ENCODE assay signal across 1 cellular context in the genomic region with DNA sequence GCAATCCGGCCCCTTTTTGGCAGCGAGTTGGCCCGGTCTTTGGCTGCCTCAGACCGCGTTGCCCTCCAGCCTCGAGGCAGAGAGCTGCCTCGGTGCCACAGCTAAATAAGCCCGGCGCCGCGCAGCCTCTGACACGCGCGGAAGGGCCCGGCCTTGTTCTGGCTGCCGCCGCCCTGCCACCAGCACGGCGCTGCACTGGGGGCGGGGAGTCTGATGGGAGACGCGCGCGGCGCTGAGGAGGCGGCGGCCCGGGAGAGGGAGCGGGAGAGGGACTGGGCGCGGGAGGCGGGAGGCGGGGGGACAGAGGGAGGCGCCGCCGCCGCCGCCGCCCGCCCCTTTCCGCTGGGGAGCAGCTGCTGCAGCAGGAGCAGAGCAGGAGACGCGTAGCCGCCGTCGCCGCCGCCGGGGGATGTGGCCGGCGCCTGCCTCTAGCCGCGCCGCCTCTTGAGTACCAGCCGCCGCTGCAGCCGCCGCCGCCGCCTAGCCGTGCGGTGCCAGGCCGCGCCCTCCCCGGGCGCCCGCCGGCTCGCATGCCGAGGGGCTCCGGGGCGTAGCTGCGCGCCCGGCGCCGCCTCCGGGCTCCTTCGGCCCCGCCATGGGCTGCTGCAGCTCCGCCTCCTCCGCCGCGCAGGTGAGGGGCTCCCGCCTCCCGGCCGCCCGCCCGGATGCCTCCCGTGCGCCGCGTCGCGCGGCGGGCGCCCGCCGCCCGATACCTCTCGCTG.
TF ChIP-seq lines count a peak whose summit lies in the region.

A gene (plus strand): TSS at position 378 of the 722 bp plus-strand sequence. CDS start 218 bp downstream, at position 596.

TF ChIP-seq in HEK293, 187 proteins besides CTCF, POLR2A, EP300 and RAD21 (continued from another document and continues in another):
- TF ChIP-seq, protein P1, sequence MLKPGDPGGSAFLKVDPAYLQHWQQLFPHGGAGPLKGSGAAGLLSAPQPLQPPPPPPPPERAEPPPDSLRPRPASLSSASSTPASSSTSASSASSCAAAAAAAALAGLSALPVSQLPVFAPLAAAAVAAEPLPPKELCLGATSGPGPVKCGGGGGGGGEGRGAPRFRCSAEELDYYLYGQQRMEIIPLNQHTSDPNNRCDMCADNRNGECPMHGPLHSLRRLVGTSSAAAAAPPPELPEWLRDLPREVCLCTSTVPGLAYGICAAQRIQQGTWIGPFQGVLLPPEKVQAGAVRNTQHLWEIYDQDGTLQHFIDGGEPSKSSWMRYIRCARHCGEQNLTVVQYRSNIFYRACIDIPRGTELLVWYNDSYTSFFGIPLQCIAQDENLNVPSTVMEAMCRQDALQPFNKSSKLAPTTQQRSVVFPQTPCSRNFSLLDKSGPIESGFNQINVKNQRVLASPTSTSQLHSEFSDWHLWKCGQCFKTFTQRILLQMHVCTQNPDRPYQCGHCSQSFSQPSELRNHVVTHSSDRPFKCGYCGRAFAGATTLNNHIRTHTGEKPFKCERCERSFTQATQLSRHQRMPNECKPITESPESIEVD (tag by site-specific recombination; IDR thresholded peaks at IDR 0.05) = no peak
- TF ChIP-seq ZIC2 (tag by site-specific recombination; IDR thresholded peaks at IDR 0.05) = 0 out of 2 replicates have a peak, but pooled peaks have one; percentile 19
- TF ChIP-seq ZEB2 (tag by site-specific recombination; IDR thresholded peaks at IDR 0.05) = peak; percentile 74
- TF ChIP-seq, protein P2, sequence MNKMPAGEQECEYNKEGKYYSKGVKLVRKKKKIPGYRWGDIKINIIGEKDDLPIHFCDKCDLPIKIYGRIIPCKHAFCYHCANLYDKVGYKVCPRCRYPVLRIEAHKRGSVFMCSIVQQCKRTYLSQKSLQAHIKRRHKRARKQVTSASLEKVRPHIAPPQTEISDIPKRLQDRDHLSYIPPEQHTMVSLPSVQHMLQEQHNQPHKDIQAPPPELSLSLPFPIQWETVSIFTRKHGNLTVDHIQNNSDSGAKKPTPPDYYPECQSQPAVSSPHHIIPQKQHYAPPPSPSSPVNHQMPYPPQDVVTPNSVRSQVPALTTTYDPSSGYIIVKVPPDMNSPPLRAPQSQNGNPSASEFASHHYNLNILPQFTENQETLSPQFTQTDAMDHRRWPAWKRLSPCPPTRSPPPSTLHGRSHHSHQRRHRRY (tag by site-specific recombination; IDR thresholded peaks at IDR 0.05) = no peak
- TF ChIP-seq ZNF600 (tag by site-specific recombination; IDR thresholded peaks at IDR 0.05) = peak; percentile 99
- peak; percentile 73 for TF ChIP-seq FEZF1 (tag by site-specific recombination; IDR thresholded peaks at IDR 0.05)
- TF ChIP-seq SALL2 (tag by site-specific recombination; IDR thresholded peaks at IDR 0.05; ENCODE audit: borderline replicate concordance) = no peak
- TF ChIP-seq, protein P3, sequence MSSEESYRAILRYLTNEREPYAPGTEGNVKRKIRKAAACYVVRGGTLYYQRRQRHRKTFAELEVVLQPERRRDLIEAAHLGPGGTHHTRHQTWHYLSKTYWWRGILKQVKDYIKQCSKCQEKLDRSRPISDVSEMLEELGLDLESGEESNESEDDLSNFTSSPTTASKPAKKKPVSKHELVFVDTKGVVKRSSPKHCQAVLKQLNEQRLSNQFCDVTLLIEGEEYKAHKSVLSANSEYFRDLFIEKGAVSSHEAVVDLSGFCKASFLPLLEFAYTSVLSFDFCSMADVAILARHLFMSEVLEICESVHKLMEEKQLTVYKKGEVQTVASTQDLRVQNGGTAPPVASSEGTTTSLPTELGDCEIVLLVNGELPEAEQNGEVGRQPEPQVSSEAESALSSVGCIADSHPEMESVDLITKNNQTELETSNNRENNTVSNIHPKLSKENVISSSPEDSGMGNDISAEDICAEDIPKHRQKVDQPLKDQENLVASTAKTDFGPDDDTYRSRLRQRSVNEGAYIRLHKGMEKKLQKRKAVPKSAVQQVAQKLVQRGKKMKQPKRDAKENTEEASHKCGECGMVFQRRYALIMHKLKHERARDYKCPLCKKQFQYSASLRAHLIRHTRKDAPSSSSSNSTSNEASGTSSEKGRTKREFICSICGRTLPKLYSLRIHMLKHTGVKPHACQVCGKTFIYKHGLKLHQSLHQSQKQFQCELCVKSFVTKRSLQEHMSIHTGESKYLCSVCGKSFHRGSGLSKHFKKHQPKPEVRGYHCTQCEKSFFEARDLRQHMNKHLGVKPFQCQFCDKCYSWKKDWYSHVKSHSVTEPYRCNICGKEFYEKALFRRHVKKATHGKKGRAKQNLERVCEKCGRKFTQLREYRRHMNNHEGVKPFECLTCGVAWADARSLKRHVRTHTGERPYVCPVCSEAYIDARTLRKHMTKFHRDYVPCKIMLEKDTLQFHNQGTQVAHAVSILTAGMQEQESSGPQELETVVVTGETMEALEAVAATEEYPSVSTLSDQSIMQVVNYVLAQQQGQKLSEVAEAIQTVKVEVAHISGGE (tag by site-specific recombination; conservative IDR thresholded peaks at IDR 0.05; ENCODE audit: low read depth) = peak; percentile 99
- TF ChIP-seq, protein P4, sequence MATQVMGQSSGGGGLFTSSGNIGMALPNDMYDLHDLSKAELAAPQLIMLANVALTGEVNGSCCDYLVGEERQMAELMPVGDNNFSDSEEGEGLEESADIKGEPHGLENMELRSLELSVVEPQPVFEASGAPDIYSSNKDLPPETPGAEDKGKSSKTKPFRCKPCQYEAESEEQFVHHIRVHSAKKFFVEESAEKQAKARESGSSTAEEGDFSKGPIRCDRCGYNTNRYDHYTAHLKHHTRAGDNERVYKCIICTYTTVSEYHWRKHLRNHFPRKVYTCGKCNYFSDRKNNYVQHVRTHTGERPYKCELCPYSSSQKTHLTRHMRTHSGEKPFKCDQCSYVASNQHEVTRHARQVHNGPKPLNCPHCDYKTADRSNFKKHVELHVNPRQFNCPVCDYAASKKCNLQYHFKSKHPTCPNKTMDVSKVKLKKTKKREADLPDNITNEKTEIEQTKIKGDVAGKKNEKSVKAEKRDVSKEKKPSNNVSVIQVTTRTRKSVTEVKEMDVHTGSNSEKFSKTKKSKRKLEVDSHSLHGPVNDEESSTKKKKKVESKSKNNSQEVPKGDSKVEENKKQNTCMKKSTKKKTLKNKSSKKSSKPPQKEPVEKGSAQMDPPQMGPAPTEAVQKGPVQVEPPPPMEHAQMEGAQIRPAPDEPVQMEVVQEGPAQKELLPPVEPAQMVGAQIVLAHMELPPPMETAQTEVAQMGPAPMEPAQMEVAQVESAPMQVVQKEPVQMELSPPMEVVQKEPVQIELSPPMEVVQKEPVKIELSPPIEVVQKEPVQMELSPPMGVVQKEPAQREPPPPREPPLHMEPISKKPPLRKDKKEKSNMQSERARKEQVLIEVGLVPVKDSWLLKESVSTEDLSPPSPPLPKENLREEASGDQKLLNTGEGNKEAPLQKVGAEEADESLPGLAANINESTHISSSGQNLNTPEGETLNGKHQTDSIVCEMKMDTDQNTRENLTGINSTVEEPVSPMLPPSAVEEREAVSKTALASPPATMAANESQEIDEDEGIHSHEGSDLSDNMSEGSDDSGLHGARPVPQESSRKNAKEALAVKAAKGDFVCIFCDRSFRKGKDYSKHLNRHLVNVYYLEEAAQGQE (tag by site-specific recombination; IDR thresholded peaks at IDR 0.05) = peak; percentile 71
- TF ChIP-seq, protein P5, sequence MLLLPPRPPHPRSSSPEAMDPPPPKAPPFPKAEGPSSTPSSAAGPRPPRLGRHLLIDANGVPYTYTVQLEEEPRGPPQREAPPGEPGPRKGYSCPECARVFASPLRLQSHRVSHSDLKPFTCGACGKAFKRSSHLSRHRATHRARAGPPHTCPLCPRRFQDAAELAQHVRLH (tag by site-specific recombination; IDR thresholded peaks at IDR 0.05) = peak; percentile 73; the same call in 1 of the 2 replicates
- TF ChIP-seq, protein P6, sequence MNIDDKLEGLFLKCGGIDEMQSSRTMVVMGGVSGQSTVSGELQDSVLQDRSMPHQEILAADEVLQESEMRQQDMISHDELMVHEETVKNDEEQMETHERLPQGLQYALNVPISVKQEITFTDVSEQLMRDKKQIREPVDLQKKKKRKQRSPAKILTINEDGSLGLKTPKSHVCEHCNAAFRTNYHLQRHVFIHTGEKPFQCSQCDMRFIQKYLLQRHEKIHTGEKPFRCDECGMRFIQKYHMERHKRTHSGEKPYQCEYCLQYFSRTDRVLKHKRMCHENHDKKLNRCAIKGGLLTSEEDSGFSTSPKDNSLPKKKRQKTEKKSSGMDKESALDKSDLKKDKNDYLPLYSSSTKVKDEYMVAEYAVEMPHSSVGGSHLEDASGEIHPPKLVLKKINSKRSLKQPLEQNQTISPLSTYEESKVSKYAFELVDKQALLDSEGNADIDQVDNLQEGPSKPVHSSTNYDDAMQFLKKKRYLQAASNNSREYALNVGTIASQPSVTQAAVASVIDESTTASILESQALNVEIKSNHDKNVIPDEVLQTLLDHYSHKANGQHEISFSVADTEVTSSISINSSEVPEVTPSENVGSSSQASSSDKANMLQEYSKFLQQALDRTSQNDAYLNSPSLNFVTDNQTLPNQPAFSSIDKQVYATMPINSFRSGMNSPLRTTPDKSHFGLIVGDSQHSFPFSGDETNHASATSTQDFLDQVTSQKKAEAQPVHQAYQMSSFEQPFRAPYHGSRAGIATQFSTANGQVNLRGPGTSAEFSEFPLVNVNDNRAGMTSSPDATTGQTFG (tag by site-specific recombination; IDR thresholded peaks at IDR 0.05; ENCODE audit: borderline replicate concordance) = no peak
- peak; percentile 94 for TF ChIP-seq ZNF324 (tag by site-specific recombination; IDR thresholded peaks at IDR 0.05)
- no peak for TF ChIP-seq ZNF248 (tag by site-specific recombination; IDR thresholded peaks at IDR 0.05)
- no peak for TF ChIP-seq GLI2 (tag by site-specific recombination; IDR thresholded peaks at IDR 0.05; ENCODE audit: borderline replicate concordance, low read depth)
- peak; percentile 90 for TF ChIP-seq SP7 (tag by site-specific recombination; IDR thresholded peaks at IDR 0.05)
- TF ChIP-seq ZNF626 (tag by site-specific recombination; IDR thresholded peaks at IDR 0.05) = 0 out of 2 replicates have a peak, but pooled peaks have one; percentile 65
- TF ChIP-seq ZNF701 (tag by site-specific recombination; IDR thresholded peaks at IDR 0.05) = no peak
- no peak for TF ChIP-seq ZNF350 (tag by site-specific recombination; IDR thresholded peaks at IDR 0.05)
- TF ChIP-seq, protein P7, sequence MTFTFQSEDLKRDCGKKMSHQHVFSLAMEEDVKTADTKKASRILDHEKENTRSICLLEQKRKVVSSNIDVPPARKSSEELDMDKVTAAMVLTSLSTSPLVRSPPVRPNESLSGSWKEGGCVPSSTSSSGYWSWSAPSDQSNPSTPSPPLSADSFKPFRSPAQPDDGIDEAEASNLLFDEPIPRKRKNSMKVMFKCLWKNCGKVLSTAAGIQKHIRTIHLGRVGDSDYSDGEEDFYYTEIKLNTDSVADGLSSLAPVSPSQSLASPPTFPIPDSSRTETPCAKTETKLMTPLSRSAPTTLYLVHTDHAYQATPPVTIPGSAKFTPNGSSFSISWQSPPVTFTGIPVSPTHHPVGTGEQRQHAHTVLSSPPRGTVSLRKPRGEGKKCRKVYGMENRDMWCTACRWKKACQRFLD (tag by site-specific recombination; IDR thresholded peaks at IDR 0.05) = no peak
- peak; percentile 63 for TF ChIP-seq EGR2 (tag by site-specific recombination; IDR thresholded peaks at IDR 0.05; ENCODE audit: low read depth)
- no peak for TF ChIP-seq ZNF585B (tag by site-specific recombination; IDR thresholded peaks at IDR 0.05)
- no peak for TF ChIP-seq ZNF785 (tag by site-specific recombination; IDR thresholded peaks at IDR 0.05)
- TF ChIP-seq, protein P8, sequence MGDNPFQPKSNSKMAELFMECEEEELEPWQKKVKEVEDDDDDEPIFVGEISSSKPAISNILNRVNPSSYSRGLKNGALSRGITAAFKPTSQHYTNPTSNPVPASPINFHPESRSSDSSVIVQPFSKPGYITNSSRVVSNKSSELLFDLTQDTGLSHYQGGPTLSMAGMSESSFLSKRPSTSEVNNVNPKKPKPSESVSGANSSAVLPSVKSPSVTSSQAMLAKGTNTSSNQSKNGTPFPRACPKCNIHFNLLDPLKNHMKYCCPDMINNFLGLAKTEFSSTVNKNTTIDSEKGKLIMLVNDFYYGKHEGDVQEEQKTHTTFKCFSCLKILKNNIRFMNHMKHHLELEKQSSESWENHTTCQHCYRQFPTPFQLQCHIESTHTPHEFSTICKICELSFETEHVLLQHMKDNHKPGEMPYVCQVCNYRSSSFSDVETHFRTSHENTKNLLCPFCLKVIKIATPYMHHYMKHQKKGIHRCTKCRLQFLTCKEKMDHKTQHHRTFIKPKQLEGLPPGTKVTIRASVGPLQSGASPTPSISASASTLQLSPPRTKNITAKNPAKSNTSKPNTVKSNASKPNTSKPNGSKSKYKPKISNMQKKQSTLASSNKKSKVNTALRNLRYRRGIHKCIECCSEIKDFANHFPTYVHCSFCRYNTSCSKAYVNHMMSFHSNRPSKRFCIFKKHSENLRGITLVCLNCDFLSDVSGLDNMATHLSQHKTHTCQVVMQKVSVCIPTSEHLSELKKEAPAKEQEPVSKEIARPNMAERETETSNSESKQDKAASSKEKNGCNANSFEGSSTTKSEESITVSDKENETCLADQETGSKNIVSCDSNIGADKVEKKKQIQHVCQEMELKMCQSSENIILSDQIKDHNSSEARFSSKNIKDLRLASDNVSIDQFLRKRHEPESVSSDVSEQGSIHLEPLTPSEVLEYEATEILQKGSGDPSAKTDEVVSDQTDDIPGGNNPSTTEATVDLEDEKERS (tag by site-specific recombination; IDR thresholded peaks at IDR 0.05) = no peak
- TF ChIP-seq, protein P9, sequence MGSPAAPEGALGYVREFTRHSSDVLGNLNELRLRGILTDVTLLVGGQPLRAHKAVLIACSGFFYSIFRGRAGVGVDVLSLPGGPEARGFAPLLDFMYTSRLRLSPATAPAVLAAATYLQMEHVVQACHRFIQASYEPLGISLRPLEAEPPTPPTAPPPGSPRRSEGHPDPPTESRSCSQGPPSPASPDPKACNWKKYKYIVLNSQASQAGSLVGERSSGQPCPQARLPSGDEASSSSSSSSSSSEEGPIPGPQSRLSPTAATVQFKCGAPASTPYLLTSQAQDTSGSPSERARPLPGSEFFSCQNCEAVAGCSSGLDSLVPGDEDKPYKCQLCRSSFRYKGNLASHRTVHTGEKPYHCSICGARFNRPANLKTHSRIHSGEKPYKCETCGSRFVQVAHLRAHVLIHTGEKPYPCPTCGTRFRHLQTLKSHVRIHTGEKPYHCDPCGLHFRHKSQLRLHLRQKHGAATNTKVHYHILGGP (tag by site-specific recombination; IDR thresholded peaks at IDR 0.05) = no peak
- peak; percentile 73; the same call in 1 of the 2 replicates for TF ChIP-seq ZNF792 (tag by site-specific recombination; IDR thresholded peaks at IDR 0.05)
- TF ChIP-seq ZNF560 (tag by site-specific recombination; IDR thresholded peaks at IDR 0.05; ENCODE audit: borderline replicate concordance) = no peak
- no peak for TF ChIP-seq ZNF16 (tag by site-specific recombination; IDR thresholded peaks at IDR 0.05; ENCODE audit: low read depth)
- TF ChIP-seq, protein P10, sequence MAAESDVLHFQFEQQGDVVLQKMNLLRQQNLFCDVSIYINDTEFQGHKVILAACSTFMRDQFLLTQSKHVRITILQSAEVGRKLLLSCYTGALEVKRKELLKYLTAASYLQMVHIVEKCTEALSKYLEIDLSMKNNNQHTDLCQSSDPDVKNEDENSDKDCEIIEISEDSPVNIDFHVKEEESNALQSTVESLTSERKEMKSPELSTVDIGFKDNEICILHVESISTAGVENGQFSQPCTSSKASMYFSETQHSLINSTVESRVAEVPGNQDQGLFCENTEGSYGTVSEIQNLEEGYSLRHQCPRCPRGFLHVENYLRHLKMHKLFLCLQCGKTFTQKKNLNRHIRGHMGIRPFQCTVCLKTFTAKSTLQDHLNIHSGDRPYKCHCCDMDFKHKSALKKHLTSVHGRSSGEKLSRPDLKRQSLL (tag by site-specific recombination; IDR thresholded peaks at IDR 0.05) = 0 out of 2 replicates have a peak, but pooled peaks have one; percentile 35
- TF ChIP-seq ZNF138 (tag by site-specific recombination; IDR thresholded peaks at IDR 0.05; ENCODE audit: borderline replicate concordance) = no peak
- 0 out of 2 replicates have a peak, but pooled peaks have one; percentile 12 for TF ChIP-seq PRDM1 (tag by site-specific recombination; IDR thresholded peaks at IDR 0.05)
- TF ChIP-seq ZBTB7A (tag by site-specific recombination; IDR thresholded peaks at IDR 0.05; ENCODE audit: low read depth) = no peak; the same call in 1 of the 2 replicates
- TF ChIP-seq REPIN1 (tag by site-specific recombination; IDR thresholded peaks at IDR 0.05; ENCODE audit: low read depth) = 0 out of 2 replicates have a peak, but pooled peaks have one; percentile 68
